ENCODE assay signal across 1 cellular context in the genomic region with DNA sequence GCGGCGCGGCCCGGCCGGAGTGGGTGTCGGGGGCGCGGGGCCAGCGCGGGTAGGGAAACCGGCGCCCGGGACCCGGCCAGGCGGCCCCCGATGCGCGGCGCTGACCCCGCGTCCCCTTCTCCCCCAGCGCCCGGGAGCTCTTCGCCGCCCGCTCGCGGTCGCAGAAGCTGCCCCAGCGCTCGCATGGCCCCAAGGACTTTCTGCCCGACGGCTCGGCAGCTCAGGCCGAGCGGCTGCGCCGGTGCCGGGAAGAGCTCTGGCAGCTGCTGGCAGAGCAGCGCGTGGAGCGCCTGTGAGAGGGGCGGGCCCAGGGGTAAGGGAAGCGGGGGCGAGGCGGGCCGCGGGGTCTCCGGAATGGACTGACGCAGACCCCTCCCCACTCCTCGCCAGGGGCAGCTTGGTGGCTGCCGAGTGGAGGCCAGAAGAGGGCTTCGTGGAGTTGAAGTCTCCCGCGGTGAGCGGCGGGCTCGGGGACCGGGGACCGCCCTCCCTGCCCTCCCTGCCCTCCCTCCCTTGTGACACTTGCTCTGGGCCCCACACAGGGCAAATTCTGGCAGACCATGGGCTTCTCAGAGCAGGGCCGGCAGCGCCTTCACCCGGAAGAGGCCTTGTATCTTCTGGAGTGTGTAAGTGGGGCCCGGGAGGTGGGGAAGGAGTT.
TF ChIP-seq lines count a peak whose summit lies in the region.

No MANE protein-coding gene starts in this region.

TF ChIP-seq in HepG2, 621 proteins besides CTCF, POLR2A, EP300 and RAD21 (continued from another document and continues in another):
- TF ChIP-seq, protein P1, sequence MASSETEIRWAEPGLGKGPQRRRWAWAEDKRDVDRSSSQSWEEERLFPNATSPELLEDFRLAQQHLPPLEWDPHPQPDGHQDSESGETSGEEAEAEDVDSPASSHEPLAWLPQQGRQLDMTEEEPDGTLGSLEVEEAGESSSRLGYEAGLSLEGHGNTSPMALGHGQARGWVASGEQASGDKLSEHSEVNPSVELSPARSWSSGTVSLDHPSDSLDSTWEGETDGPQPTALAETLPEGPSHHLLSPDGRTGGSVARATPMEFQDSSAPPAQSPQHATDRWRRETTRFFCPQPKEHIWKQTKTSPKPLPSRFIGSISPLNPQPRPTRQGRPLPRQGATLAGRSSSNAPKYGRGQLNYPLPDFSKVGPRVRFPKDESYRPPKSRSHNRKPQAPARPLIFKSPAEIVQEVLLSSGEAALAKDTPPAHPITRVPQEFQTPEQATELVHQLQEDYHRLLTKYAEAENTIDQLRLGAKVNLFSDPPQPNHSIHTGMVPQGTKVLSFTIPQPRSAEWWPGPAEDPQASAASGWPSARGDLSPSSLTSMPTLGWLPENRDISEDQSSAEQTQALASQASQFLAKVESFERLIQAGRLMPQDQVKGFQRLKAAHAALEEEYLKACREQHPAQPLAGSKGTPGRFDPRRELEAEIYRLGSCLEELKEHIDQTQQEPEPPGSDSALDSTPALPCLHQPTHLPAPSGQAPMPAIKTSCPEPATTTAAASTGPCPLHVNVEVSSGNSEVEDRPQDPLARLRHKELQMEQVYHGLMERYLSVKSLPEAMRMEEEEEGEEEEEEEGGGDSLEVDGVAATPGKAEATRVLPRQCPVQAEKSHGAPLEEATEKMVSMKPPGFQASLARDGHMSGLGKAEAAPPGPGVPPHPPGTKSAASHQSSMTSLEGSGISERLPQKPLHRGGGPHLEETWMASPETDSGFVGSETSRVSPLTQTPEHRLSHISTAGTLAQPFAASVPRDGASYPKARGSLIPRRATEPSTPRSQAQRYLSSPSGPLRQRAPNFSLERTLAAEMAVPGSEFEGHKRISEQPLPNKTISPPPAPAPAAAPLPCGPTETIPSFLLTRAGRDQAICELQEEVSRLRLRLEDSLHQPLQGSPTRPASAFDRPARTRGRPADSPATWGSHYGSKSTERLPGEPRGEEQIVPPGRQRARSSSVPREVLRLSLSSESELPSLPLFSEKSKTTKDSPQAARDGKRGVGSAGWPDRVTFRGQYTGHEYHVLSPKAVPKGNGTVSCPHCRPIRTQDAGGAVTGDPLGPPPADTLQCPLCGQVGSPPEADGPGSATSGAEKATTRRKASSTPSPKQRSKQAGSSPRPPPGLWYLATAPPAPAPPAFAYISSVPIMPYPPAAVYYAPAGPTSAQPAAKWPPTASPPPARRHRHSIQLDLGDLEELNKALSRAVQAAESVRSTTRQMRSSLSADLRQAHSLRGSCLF (CRISPR knock-in tag; IDR thresholded peaks at IDR 0.05; ENCODE audit: borderline replicate concordance) = no peak
- TF ChIP-seq KAT8 (CRISPR knock-in tag; IDR thresholded peaks at IDR 0.05) = 0 out of 2 replicates have a peak, but pooled peaks have one; percentile 20
- TF ChIP-seq KAT7 (CRISPR knock-in tag; IDR thresholded peaks at IDR 0.05; ENCODE audit: borderline replicate concordance) = peak; percentile 33; the same call in 1 of the 2 replicates
- TF ChIP-seq ZNF850 (CRISPR knock-in tag; conservative IDR thresholded peaks at IDR 0.05) = 0 out of 2 replicates have a peak, but pooled peaks have one; percentile 3
- no peak for TF ChIP-seq GPN1 (CRISPR knock-in tag; IDR thresholded peaks at IDR 0.05; ENCODE audit: borderline replicate concordance)
- TF ChIP-seq, protein P2, sequence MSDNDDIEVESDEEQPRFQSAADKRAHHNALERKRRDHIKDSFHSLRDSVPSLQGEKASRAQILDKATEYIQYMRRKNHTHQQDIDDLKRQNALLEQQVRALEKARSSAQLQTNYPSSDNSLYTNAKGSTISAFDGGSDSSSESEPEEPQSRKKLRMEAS (IDR thresholded peaks at IDR 0.05) = 0 out of 2 replicates have a peak, but pooled peaks have one; percentile 3
- TF ChIP-seq, protein P3, sequence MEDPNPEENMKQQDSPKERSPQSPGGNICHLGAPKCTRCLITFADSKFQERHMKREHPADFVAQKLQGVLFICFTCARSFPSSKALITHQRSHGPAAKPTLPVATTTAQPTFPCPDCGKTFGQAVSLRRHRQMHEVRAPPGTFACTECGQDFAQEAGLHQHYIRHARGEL (CRISPR knock-in tag; IDR thresholded peaks at IDR 0.05) = no peak
- no peak for TF ChIP-seq JUN (CRISPR knock-in tag; IDR thresholded peaks at IDR 0.05)
- TF ChIP-seq HDAC1 (CRISPR knock-in tag; IDR thresholded peaks at IDR 0.05) = no peak
- TF ChIP-seq CHD4 (IDR thresholded peaks at IDR 0.05; ENCODE audit: borderline replicate concordance, low read length) = no peak
- peak; percentile 85 for TF ChIP-seq ZNF672 (CRISPR knock-in tag; IDR thresholded peaks at IDR 0.05)
- TF ChIP-seq KLF15 (CRISPR knock-in tag; IDR thresholded peaks at IDR 0.05; ENCODE audit: borderline replicate concordance) = 0 out of 2 replicates have a peak, but pooled peaks have one; percentile 50
- no peak for TF ChIP-seq ZNF644 (CRISPR knock-in tag; IDR thresholded peaks at IDR 0.05; ENCODE audit: low read depth)
- 0 out of 2 replicates have a peak, but pooled peaks have one; percentile 18 for TF ChIP-seq HNRNPL (IDR thresholded peaks at IDR 0.05; ENCODE audit: low read depth, low read length)
- TF ChIP-seq, protein P4, sequence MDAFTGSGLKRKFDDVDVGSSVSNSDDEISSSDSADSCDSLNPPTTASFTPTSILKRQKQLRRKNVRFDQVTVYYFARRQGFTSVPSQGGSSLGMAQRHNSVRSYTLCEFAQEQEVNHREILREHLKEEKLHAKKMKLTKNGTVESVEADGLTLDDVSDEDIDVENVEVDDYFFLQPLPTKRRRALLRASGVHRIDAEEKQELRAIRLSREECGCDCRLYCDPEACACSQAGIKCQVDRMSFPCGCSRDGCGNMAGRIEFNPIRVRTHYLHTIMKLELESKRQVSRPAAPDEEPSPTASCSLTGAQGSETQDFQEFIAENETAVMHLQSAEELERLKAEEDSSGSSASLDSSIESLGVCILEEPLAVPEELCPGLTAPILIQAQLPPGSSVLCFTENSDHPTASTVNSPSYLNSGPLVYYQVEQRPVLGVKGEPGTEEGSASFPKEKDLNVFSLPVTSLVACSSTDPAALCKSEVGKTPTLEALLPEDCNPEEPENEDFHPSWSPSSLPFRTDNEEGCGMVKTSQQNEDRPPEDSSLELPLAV (CRISPR knock-in tag; conservative IDR thresholded peaks at IDR 0.05; ENCODE audit: low read depth) = peak; percentile 39; the same call in 1 of the 2 replicates
- TF ChIP-seq ZNF670 (CRISPR knock-in tag; IDR thresholded peaks at IDR 0.05; ENCODE audit: borderline replicate concordance) = no peak
- no peak for TF ChIP-seq ETV6 (CRISPR knock-in tag; conservative IDR thresholded peaks at IDR 0.05)
- no peak for TF ChIP-seq RNF2 (conservative IDR thresholded peaks at IDR 0.05; ENCODE audit: low read depth)
- no peak for TF ChIP-seq ERF (CRISPR knock-in tag; IDR thresholded peaks at IDR 0.05)
- TF ChIP-seq, protein P5, sequence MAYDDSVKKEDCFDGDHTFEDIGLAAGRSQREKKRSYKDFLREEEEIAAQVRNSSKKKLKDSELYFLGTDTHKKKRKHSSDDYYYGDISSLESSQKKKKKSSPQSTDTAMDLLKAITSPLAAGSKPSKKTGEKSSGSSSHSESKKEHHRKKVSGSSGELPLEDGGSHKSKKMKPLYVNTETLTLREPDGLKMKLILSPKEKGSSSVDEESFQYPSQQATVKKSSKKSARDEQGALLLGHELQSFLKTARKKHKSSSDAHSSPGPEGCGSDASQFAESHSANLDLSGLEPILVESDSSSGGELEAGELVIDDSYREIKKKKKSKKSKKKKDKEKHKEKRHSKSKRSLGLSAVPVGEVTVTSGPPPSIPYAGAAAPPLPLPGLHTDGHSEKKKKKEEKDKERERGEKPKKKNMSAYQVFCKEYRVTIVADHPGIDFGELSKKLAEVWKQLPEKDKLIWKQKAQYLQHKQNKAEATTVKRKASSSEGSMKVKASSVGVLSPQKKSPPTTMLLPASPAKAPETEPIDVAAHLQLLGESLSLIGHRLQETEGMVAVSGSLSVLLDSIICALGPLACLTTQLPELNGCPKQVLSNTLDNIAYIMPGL (CRISPR knock-in tag; IDR thresholded peaks at IDR 0.05; ENCODE audit: borderline replicate concordance in 1 of 2, low read depth in 1 of 2) = peak in 1 of 2 experiments; percentile 15; a peak in 1 of 4 replicates
- no peak for TF ChIP-seq NPAS2 (CRISPR knock-in tag; IDR thresholded peaks at IDR 0.05; ENCODE audit: borderline replicate concordance)
- TF ChIP-seq, protein P6, sequence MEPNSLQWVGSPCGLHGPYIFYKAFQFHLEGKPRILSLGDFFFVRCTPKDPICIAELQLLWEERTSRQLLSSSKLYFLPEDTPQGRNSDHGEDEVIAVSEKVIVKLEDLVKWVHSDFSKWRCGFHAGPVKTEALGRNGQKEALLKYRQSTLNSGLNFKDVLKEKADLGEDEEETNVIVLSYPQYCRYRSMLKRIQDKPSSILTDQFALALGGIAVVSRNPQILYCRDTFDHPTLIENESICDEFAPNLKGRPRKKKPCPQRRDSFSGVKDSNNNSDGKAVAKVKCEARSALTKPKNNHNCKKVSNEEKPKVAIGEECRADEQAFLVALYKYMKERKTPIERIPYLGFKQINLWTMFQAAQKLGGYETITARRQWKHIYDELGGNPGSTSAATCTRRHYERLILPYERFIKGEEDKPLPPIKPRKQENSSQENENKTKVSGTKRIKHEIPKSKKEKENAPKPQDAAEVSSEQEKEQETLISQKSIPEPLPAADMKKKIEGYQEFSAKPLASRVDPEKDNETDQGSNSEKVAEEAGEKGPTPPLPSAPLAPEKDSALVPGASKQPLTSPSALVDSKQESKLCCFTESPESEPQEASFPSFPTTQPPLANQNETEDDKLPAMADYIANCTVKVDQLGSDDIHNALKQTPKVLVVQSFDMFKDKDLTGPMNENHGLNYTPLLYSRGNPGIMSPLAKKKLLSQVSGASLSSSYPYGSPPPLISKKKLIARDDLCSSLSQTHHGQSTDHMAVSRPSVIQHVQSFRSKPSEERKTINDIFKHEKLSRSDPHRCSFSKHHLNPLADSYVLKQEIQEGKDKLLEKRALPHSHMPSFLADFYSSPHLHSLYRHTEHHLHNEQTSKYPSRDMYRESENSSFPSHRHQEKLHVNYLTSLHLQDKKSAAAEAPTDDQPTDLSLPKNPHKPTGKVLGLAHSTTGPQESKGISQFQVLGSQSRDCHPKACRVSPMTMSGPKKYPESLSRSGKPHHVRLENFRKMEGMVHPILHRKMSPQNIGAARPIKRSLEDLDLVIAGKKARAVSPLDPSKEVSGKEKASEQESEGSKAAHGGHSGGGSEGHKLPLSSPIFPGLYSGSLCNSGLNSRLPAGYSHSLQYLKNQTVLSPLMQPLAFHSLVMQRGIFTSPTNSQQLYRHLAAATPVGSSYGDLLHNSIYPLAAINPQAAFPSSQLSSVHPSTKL (CRISPR knock-in tag; IDR thresholded peaks at IDR 0.05) = peak; percentile 47; the same call in 1 of the 2 replicates
- TF ChIP-seq SAP130 (CRISPR knock-in tag; IDR thresholded peaks at IDR 0.05; ENCODE audit: low read depth) = peak; percentile 67
- TF ChIP-seq SALL2 (CRISPR knock-in tag; IDR thresholded peaks at IDR 0.05) = no peak
- no peak for TF ChIP-seq ZNF12 (CRISPR knock-in tag; IDR thresholded peaks at IDR 0.05)
- TF ChIP-seq MIER3 (CRISPR knock-in tag; IDR thresholded peaks at IDR 0.05; ENCODE audit: borderline replicate concordance) = peak; percentile 12; the same call in 1 of the 2 replicates
- TF ChIP-seq, protein P7, sequence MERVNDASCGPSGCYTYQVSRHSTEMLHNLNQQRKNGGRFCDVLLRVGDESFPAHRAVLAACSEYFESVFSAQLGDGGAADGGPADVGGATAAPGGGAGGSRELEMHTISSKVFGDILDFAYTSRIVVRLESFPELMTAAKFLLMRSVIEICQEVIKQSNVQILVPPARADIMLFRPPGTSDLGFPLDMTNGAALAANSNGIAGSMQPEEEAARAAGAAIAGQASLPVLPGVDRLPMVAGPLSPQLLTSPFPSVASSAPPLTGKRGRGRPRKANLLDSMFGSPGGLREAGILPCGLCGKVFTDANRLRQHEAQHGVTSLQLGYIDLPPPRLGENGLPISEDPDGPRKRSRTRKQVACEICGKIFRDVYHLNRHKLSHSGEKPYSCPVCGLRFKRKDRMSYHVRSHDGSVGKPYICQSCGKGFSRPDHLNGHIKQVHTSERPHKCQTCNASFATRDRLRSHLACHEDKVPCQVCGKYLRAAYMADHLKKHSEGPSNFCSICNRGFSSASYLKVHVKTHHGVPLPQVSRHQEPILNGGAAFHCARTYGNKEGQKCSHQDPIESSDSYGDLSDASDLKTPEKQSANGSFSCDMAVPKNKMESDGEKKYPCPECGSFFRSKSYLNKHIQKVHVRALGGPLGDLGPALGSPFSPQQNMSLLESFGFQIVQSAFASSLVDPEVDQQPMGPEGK (CRISPR knock-in tag; IDR thresholded peaks at IDR 0.05) = peak; percentile 22; the same call in 1 of the 2 replicates
- 0 out of 2 replicates have a peak, but pooled peaks have one; percentile 43 for TF ChIP-seq ZNF33B (CRISPR knock-in tag; IDR thresholded peaks at IDR 0.05)
- TF ChIP-seq ZNF83 (CRISPR knock-in tag; IDR thresholded peaks at IDR 0.05; ENCODE audit: borderline replicate concordance) = no peak
- TF ChIP-seq RBFOX2 (IDR thresholded peaks at IDR 0.05; ENCODE audit: low read depth, low read length) = peak; percentile 11; the same call in 1 of the 2 replicates
- no peak for TF ChIP-seq MIXL1 (CRISPR knock-in tag; IDR thresholded peaks at IDR 0.05)
- TF ChIP-seq, protein P8, sequence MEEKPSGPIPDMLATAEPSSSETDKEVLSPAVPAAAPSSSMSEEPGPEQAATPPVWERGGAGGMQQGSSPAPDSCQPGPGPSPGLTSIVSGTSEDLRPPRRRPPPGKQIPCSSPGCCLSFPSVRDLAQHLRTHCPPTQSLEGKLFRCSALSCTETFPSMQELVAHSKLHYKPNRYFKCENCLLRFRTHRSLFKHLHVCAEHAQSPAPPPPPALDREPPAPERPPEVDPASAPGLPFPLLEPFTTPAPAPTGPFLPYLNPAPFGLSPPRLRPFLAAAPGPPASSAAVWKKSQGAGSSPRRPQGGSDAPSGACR (CRISPR knock-in tag; IDR thresholded peaks at IDR 0.05) = 0 out of 2 replicates have a peak, but pooled peaks have one; percentile 34
- TF ChIP-seq ZNF282 (IDR thresholded peaks at IDR 0.05; ENCODE audit: partially characterized antibody) = no peak
- 0 out of 2 replicates have a peak, but pooled peaks have one; percentile 5 for TF ChIP-seq ZNF230 (CRISPR knock-in tag; IDR thresholded peaks at IDR 0.05)
- no peak for TF ChIP-seq PLRG1 (conservative IDR thresholded peaks at IDR 0.05)
- TF ChIP-seq ASH2L (IDR thresholded peaks at IDR 0.05; ENCODE audit: insufficient read length, low read depth, low read length) = no peak
- TF ChIP-seq ZNF749 (CRISPR knock-in tag; IDR thresholded peaks at IDR 0.05; ENCODE audit: borderline replicate concordance) = no peak
- TF ChIP-seq SIN3B (IDR thresholded peaks at IDR 0.05; ENCODE audit: low read length) = no peak
- TF ChIP-seq ZNF605 (CRISPR knock-in tag; IDR thresholded peaks at IDR 0.05) = peak; percentile 72; the same call in 1 of the 2 replicates
